ENCODE assay signal across 18 cellular contexts in genomic region chr12:50458606-50459005, GRCh38. TPM values are rescaled to one million over a fixed set of nuclear protein-coding genes. Genes with fewer than 3 reads are reported as not detected.
DNase-seq lines count a peak whose midpoint lies in the region; ATAC-seq lines count a peak whose summit lies in the region.
"Had no signal": no experiment of that assay in that cellular context is flagged by ENCODE, and none has a peak within 500 bp of the region (broad histone marks: within the 10 kb centered on the region; RNA-seq: fewer than 3 reads in every experiment).

No MANE protein-coding gene starts in this region.

- no peaks in the 10 kb centered on the region for H3K9me3 Mint-ChIP-seq in activated CD4-positive, alpha-beta T cell treated with anti-CD3 and anti-CD28 coated beads, Interleukin-2, amount 10 ng/mL, durations not matched to agents 7 days and 5 days
- H3K9me3 Mint-ChIP-seq: activated CD4-positive, alpha-beta T cell treated with anti-CD3 and anti-CD28 coated beads, Interleukin-2, amount 10 ng/mL, durations not matched to agents 24 days and 14 days; mesothelial cell of epicardium; nephron; stimulated activated naive CD8-positive, alpha-beta T cell treated with anti-CD3 and anti-CD28 coated beads, Interleukin-15, amount 100 ng/mL, for 72 hours had no signal

- peaks cover 26% of the 10 kb centered on the region for H3K36me3 Mint-ChIP-seq in activated CD4-positive, alpha-beta T cell treated with anti-CD3 and anti-CD28 coated beads, Interleukin-2, amount 10 ng/mL, durations not matched to agents 7 days and 5 days (ENCODE audit: low read depth)

- H3K27ac Mint-ChIP-seq in activated CD4-positive, alpha-beta T cell treated with anti-CD3 and anti-CD28 coated beads, Interleukin-2, amount 10 ng/mL, durations not matched to agents 7 days and 5 days = peak overlapping the region; percentile 3
- H3K27ac Mint-ChIP-seq: activated CD4-positive, alpha-beta T cell treated with anti-CD3 and anti-CD28 coated beads, Interleukin-2, amount 10 ng/mL, durations not matched to agents 24 days and 14 days; mesothelial cell of epicardium; nephron had no signal

- CTCF ChIA-PET in activated CD4-positive, alpha-beta T cell treated with anti-CD3 and anti-CD28 coated beads, Interleukin-2, amount 10 ng/mL, durations not matched to agents 7 days and 5 days (lab: Charles Lee) = no interaction called here

- ATAC-seq in esophagus mucosa (peak; percentile 65), GM21447 (IDR thresholded peaks at IDR 0.05; ENCODE audit: unreplicated experiment) (no peak)
- no peak for ATAC-seq in activated CD4-positive, CD25-positive, alpha-beta regulatory T cell treated with anti-CD3 and anti-CD28 coated beads, Interleukin-2, amount 50 U/mL, for 24 hours
- ATAC-seq: stimulated activated naive CD8-positive, alpha-beta T cell treated with anti-CD3 and anti-CD28 coated beads, Interleukin-15, amount 100 ng/mL, for 72 hours had no signal

- POLR2A ChIA-PET in activated CD4-positive, alpha-beta T cell treated with anti-CD3 and anti-CD28 coated beads, Interleukin-2, amount 10 ng/mL, durations not matched to agents 7 days and 5 days (lab: Charles Lee) = no interaction called here

- no peak overlapping the region for H3K4me3 Mint-ChIP-seq in activated CD4-positive, alpha-beta T cell treated with anti-CD3 and anti-CD28 coated beads, Interleukin-2, amount 10 ng/mL, durations not matched to agents 7 days and 5 days
- H3K4me3 Mint-ChIP-seq: activated CD4-positive, alpha-beta T cell treated with anti-CD3 and anti-CD28 coated beads, Interleukin-2, amount 10 ng/mL, durations not matched to agents 24 days and 14 days; mesothelial cell of epicardium; nephron; stimulated activated naive CD8-positive, alpha-beta T cell treated with anti-CD3 and anti-CD28 coated beads, Interleukin-15, amount 100 ng/mL, for 72 hours had no signal

- H3K27me3 Mint-ChIP-seq in activated CD4-positive, alpha-beta T cell treated with anti-CD3 and anti-CD28 coated beads, Interleukin-2, amount 10 ng/mL, durations not matched to agents 7 days and 5 days = no peaks in the 10 kb centered on the region
- H3K27me3 Mint-ChIP-seq: activated CD4-positive, alpha-beta T cell treated with anti-CD3 and anti-CD28 coated beads, Interleukin-2, amount 10 ng/mL, durations not matched to agents 24 days and 14 days; stimulated activated naive CD8-positive, alpha-beta T cell treated with anti-CD3 and anti-CD28 coated beads, Interleukin-15, amount 100 ng/mL, for 72 hours had no signal

- no peaks in the 10 kb centered on the region for H3K4me1 Mint-ChIP-seq in activated CD4-positive, alpha-beta T cell treated with anti-CD3 and anti-CD28 coated beads, Interleukin-2, amount 10 ng/mL, durations not matched to agents 7 days and 5 days
- H3K4me1 Mint-ChIP-seq: activated CD4-positive, alpha-beta T cell treated with anti-CD3 and anti-CD28 coated beads, Interleukin-2, amount 10 ng/mL, durations not matched to agents 24 days and 14 days; mesothelial cell of epicardium; nephron; stimulated activated naive CD8-positive, alpha-beta T cell treated with anti-CD3 and anti-CD28 coated beads, Interleukin-15, amount 100 ng/mL, for 72 hours had no signal

- no peak for DNase-seq in activated CD4-positive, alpha-beta T cell treated with anti-CD3 and anti-CD28 coated beads, Interleukin-2, amount 10 ng/mL, durations not matched to agents 7 days and 5 days
- no peak for DNase-seq in activated CD4-positive, alpha-beta T cell treated with anti-CD3 and anti-CD28 coated beads for 4 hours
- DNase-seq in RPMI7951 (ENCODE audit: low read depth) = peak; percentile 29
- no peak for DNase-seq in NCI-H1694 treated with DMSO at 0.1 percent for 48 hours (lab: John Stamatoyannopoulos, UW)
- no peak for DNase-seq in dermis blood vessel endothelial cell
- DNase-seq: activated CD4-positive, alpha-beta T cell treated with anti-CD3 and anti-CD28 coated beads, Interleukin-2, amount 10 ng/mL, durations not matched to agents 24 days and 14 days; activated CD8-positive, alpha-beta memory T cell treated with anti-CD3 and anti-CD28 coated beads, Interleukin-2, amount 50 U/mL, for 4 hours; activated effector memory CD4-positive, alpha-beta T cell treated with anti-CD3 and anti-CD28 coated beads, Interleukin-2, amount 50 U/mL, for 16 hours; amniotic stem cell; NCI-H2029 treated with DMSO at 0.1 percent for 48 hours; small intestine; stimulated activated CD4-positive, alpha-beta T cell treated with anti-CD3 and anti-CD28 coated beads, Interleukin-4, amount 100 ng/mL, for 1 hour; stimulated activated naive CD8-positive, alpha-beta T cell treated with anti-CD3 and anti-CD28 coated beads, Interleukin-15, amount 100 ng/mL, for 72 hours had no signal

RNA-seq across cellular contexts. Expression of gene DIP2B, which starts 46.2 kb away (rescaled TPM):
- total RNA-seq in activated CD4-positive, alpha-beta T cell treated with anti-CD3 and anti-CD28 coated beads, Interleukin-2, amount 10 ng/mL, durations not matched to agents 7 days and 5 days = 10 to 100 TPM; 28.9 to 30.4 TPM
- total RNA-seq in RPMI7951 (2014; rRNA removed; shearing (Covaris generic)) = 10.8 and 11.8 TPM in 2 replicates
- 35.3 TPM for total RNA-seq in esophagus mucosa
- 44.1 and 44.6 TPM in 2 replicates for total RNA-seq in dermis blood vessel endothelial cell

RNA-seq across cellular contexts. Expression of gene LARP4, which starts 57.9 kb away (rescaled TPM):
- total RNA-seq in activated CD4-positive, alpha-beta T cell treated with anti-CD3 and anti-CD28 coated beads, Interleukin-2, amount 10 ng/mL, durations not matched to agents 7 days and 5 days = 10 to 100 TPM; 46.0 to 52.0 TPM
- 14.3 and 17.3 TPM in 2 replicates for total RNA-seq in RPMI7951 (2014; rRNA removed; shearing (Covaris generic))
- total RNA-seq in esophagus mucosa (35.8 TPM), dermis blood vessel endothelial cell (50.2 and 82.5 TPM in 2 replicates)
